25 cellular contexts compared by ENCODE assay signal in the genomic region with DNA sequence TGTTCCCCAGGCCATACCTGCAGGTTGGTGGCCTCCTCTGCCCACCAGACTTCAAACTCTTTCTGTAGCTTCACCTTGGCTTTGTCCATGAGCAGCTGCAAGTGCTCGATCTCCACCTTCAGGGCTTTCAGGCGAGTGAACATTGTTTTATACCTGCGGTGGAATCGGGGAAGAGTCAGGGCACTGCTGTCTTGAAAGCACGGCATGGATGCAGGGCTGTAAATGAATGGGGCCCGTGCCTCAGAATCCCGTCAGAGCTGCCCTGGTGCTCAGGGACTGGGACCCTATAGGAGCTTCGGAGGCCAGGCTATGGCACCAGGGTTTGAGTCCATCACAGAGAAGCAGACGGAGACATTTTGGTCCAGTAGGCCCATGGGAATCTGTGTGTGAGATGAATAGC. TPM values are rescaled to one million over a fixed set of nuclear protein-coding genes. Genes with fewer than 3 reads are reported as not detected.
DNase-seq lines count a peak whose midpoint lies in the region; ATAC-seq and TF ChIP-seq lines count a peak whose summit lies in the region.
"Had no signal": no experiment of that assay in that cellular context is flagged by ENCODE, and none has a peak within 500 bp of the region (broad histone marks: within the 10 kb centered on the region; RNA-seq: fewer than 3 reads in every experiment).

No MANE protein-coding gene starts in this region.

- H4K5ac ChIP-seq in IMR-90 (ENCODE audit: low read depth, low read length) = no peak overlapping the region

- H2BK15ac ChIP-seq in IMR-90 (ENCODE audit: low read depth, low read length) = no peak overlapping the region
- H2BK15ac ChIP-seq in neuronal stem cell (ENCODE audit: low read length) = no peak overlapping the region

- H3K36me3 ChIP-seq in IMR-90 (ENCODE audit: control insufficient read depth, insufficient read depth, low read length) (no peaks in the 10 kb centered on the region), neuronal stem cell (replicated peaks in 1 of 2; ENCODE audit: control insufficient read depth in 2 of 2, insufficient read depth in 2 of 2, low read length in 2 of 2) (no peaks in the 10 kb centered on the region), upper lobe of right lung (no peaks in the 10 kb centered on the region)
- H3K36me3 ChIP-seq: BE2C; BLaER1 treated with 17β-estradiol and CSF1 and Interleukin-3, amounts not matched to agents 10 nM and 100 nM had no signal

- no peak overlapping the region for H2BK12ac ChIP-seq in neuronal stem cell (ENCODE audit: low read length)

- H3K27me3 Mint-ChIP-seq in activated T-helper 17 cell treated with anti-CD3 and anti-CD28 coated beads, Interleukin-2, amount 50 U/mL, for 72 hours = peaks cover 10% of the 10 kb centered on the region

- H3K4me3 Mint-ChIP-seq in activated T-helper 17 cell treated with anti-CD3 and anti-CD28 coated beads, Interleukin-2, amount 50 U/mL, for 72 hours = no peak overlapping the region
- H3K4me3 Mint-ChIP-seq: CD14-positive monocyte; CD4-positive, alpha-beta T cell; CD8-positive, alpha-beta memory T cell had no signal

- no peak for TF ChIP-seq RAD21 in IMR-90 (IDR thresholded peaks at IDR 0.05; ENCODE audit: low read length)

- no peak for ATAC-seq in IMR-90 (ENCODE audit: low read depth)
- no peak for ATAC-seq in upper lobe of right lung
- no peak for ATAC-seq in activated T-helper 17 cell treated with anti-CD3 and anti-CD28 coated beads, Interleukin-2, amount 50 U/mL, for 72 hours (replicated peaks)
- ATAC-seq in HG03521 (IDR thresholded peaks at IDR 0.05; ENCODE audit: unreplicated experiment) = no peak
- ATAC-seq in HG02678 (IDR thresholded peaks at IDR 0.05; ENCODE audit: unreplicated experiment) = no peak
- ATAC-seq: A549, GM12878 had no signal

- no peaks in the 10 kb centered on the region for H3K9me1 ChIP-seq in IMR-90 (ENCODE audit: insufficient read depth, low read length)

- H3K14ac ChIP-seq in IMR-90 (replicated peaks; ENCODE audit: low read depth, low read length) (no peak overlapping the region), neuronal stem cell (ENCODE audit: low read length) (no peak overlapping the region)

- CTCF ChIA-PET in IMR-90 (lab: Yijun Ruan, JAX) = no interaction called here

- H3K9me3 ChIP-seq in IMR-90 (ENCODE audit: control insufficient read depth, insufficient read depth, low read length) (no peaks in the 10 kb centered on the region), neuronal stem cell (replicated peaks in 1 of 2; ENCODE audit: control insufficient read depth in 2 of 2, insufficient read depth in 1 of 2, low read depth in 1 of 2, low read length in 2 of 2) (no peaks in the 10 kb centered on the region), upper lobe of right lung (no peaks in the 10 kb centered on the region)
- H3K9me3 ChIP-seq: A549; BE2C; BLaER1 treated with 17β-estradiol and CSF1 and Interleukin-3, amounts not matched to agents 10 nM and 100 nM had no signal

- H3K27ac ChIP-seq in IMR-90 (ENCODE audit: insufficient read depth, low read length) (no peak overlapping the region), coronary artery (no peak overlapping the region), neuronal stem cell (replicated peaks; ENCODE audit: low read length) (no peak overlapping the region), upper lobe of right lung (no peak overlapping the region)
- H3K27ac ChIP-seq: A549; BLaER1 treated with 17β-estradiol and CSF1 and Interleukin-3, amounts not matched to agents 10 nM and 100 nM; GM23248 had no signal

- no peaks in the 10 kb centered on the region for H3K79me1 ChIP-seq in IMR-90 (ENCODE audit: low read depth in 1 of 2, low read length in 2 of 2)
- no peaks in the 10 kb centered on the region for H3K79me1 ChIP-seq in neuronal stem cell (ENCODE audit: low read depth, low read length)

- H3K4me3 ChIP-seq in IMR-90 (ENCODE audit: insufficient read depth, low read depth, low read length) (no peak overlapping the region), coronary artery (no peak overlapping the region), neuronal stem cell (ENCODE audit: low read length in 2 of 2) (no peak overlapping the region), upper lobe of right lung (no peak overlapping the region)
- H3K4me3 ChIP-seq: A549; BLaER1 treated with 17β-estradiol and CSF1 and Interleukin-3, amounts not matched to agents 10 nM and 100 nM; GM12878; GM23248 had no signal

- H2BK120ac ChIP-seq in IMR-90 (ENCODE audit: low read depth, low read length) (no peak overlapping the region), neuronal stem cell (ENCODE audit: low read depth, low read length) (no peak overlapping the region)

- H3K56ac ChIP-seq in IMR-90 (ENCODE audit: extremely low read depth, insufficient read depth, low read length) = no peak overlapping the region

- H3K23ac ChIP-seq in IMR-90 (ENCODE audit: low read depth, low read length) (no peak overlapping the region), neuronal stem cell (ENCODE audit: low read depth, low read length, poor library complexity) (no peak overlapping the region)

- BruUV-seq in IMR-90 (replicated peaks; lab: Mats Ljungman, UMichigan) = no TSS peak

- H4K8ac ChIP-seq in IMR-90 (ENCODE audit: low read depth in 2 of 2, low read length in 2 of 2) (no peak overlapping the region), neuronal stem cell (ENCODE audit: low read depth, low read length) (no peak overlapping the region)

- no peak overlapping the region for H3K4me2 ChIP-seq in IMR-90 (ENCODE audit: low read depth, low read length)
- H3K4me2 ChIP-seq in neuronal stem cell (ENCODE audit: insufficient read depth, low read length, poor library complexity, severe bottlenecking) = no peak overlapping the region
- H3K4me2 ChIP-seq: A549; BLaER1 treated with 17β-estradiol and CSF1 and Interleukin-3, amounts not matched to agents 10 nM and 100 nM had no signal

- in situ Hi-C loops in IMR-90 (cut with MboI; ENCODE audit: low sequenced_read_pairs) = loop anchor here (10.0 to 25.0 kb wide), 3 partner anchors 524 to 1677 kb away; partner anchors contain the start of genes TSPO2 and UNC5CL

- H3K27ac Mint-ChIP-seq in activated T-helper 17 cell treated with anti-CD3 and anti-CD28 coated beads, Interleukin-2, amount 50 U/mL, for 72 hours = no peak overlapping the region
- H3K27ac Mint-ChIP-seq: CD14-positive monocyte; CD4-positive, alpha-beta T cell; CD8-positive, alpha-beta memory T cell had no signal

- H3K27me3 ChIP-seq in IMR-90 (ENCODE audit: control insufficient read depth, insufficient read depth, low read length) (no peaks in the 10 kb centered on the region), neuronal stem cell (ENCODE audit: control insufficient read depth in 3 of 3, insufficient read depth in 3 of 3, low read depth in 1 of 3, low read length in 3 of 3) (no peaks in the 10 kb centered on the region), upper lobe of right lung (no peaks in the 10 kb centered on the region)
- H3K27me3 ChIP-seq: BE2C; BLaER1 treated with 17β-estradiol and CSF1 and Interleukin-3, amounts not matched to agents 10 nM and 100 nM had no signal

- TF ChIP-seq POLR2A in IMR-90 (IDR thresholded peaks at IDR 0.05; ENCODE audit: low read depth, low read length) = no peak

- H2AK9ac ChIP-seq in IMR-90 (replicated peaks; ENCODE audit: low read depth, low read length, poor library complexity) = peak overlapping the region; percentile 24

- dilution Hi-C loops in IMR-90 (cut with HindIII; ENCODE audit: low sequenced_read_pairs, unreplicated experiment) = no loop called here

- H2BK5ac ChIP-seq in IMR-90 (ENCODE audit: low read depth, low read length, poor library complexity, severe bottlenecking) (no peak overlapping the region), neuronal stem cell (ENCODE audit: low read length) (peak overlapping the region; percentile 35)

- H3K9me3 Mint-ChIP-seq in activated T-helper 17 cell treated with anti-CD3 and anti-CD28 coated beads, Interleukin-2, amount 50 U/mL, for 72 hours = no peaks in the 10 kb centered on the region
- H3K9me3 Mint-ChIP-seq: CD14-positive monocyte; CD4-positive, alpha-beta T cell; CD8-positive, alpha-beta memory T cell had no signal

- H3K4me1 ChIP-seq in IMR-90 (ENCODE audit: control insufficient read depth, insufficient read depth, low read length) (no peaks in the 10 kb centered on the region), neuronal stem cell (ENCODE audit: control insufficient read depth in 2 of 2, insufficient read depth in 1 of 2, low read depth in 1 of 2, low read length in 2 of 2) (peaks cover 0 to 6% of the 10 kb centered on the region in 2 donors), upper lobe of right lung (peaks cover 6% of the 10 kb centered on the region)
- H3K4me1 ChIP-seq: A549, BE2C had no signal

- H4K91ac ChIP-seq in IMR-90 (ENCODE audit: insufficient read depth, low read depth, low read length) = no peak overlapping the region
- no peak overlapping the region for H4K91ac ChIP-seq in neuronal stem cell (ENCODE audit: low read depth, low read length, poor library complexity)

- H3K4me1 Mint-ChIP-seq in activated T-helper 17 cell treated with anti-CD3 and anti-CD28 coated beads, Interleukin-2, amount 50 U/mL, for 72 hours = no peaks in the 10 kb centered on the region

- no peak overlapping the region for H3K4ac ChIP-seq in IMR-90 (ENCODE audit: low read depth, low read length)
- no peak overlapping the region for H3K4ac ChIP-seq in neuronal stem cell (ENCODE audit: low read length)

- H3K9ac ChIP-seq in IMR-90 (ENCODE audit: low read depth, low read length) (no peak overlapping the region), neuronal stem cell (ENCODE audit: low read depth, low read length, poor library complexity) (no peak overlapping the region)
- H3K9ac ChIP-seq: BLaER1 treated with 17β-estradiol and CSF1 and Interleukin-3, amounts not matched to agents 10 nM and 100 nM; GM23248 had no signal

- DNase-seq in IMR-90 (no peak), coronary artery (ENCODE audit: low spot score) (peak; percentile 57), neuronal stem cell (ENCODE audit: low spot score) (no peak), upper lobe of right lung (peak; percentile 36)
- DNase-seq: 8988T; ACHN; AML-193; BE2C; CD4-positive, alpha-beta T cell; CD8-positive, alpha-beta memory T cell; DMS 273 treated with DMSO at 0.1 percent for 48 hours; DMS79; EL; GDM1; GM23248; H7; HCEC 1CT had no signal

- intact Hi-C loops in IMR-90 (cut with micrococcal nuclease) (no loop called here), upper lobe of right lung (cut with DNase I) (no loop called here)

- POLR2A ChIA-PET in IMR-90 (lab: Charles Lee; ENCODE audit: unreplicated experiment) = no interaction called here

- no peaks in the 10 kb centered on the region for H4K20me1 ChIP-seq in IMR-90 (ENCODE audit: insufficient read depth, low read length)
- H4K20me1 ChIP-seq: BLaER1 treated with 17β-estradiol and CSF1 and Interleukin-3, amounts not matched to agents 10 nM and 100 nM had no signal

- no peak overlapping the region for H3K18ac ChIP-seq in IMR-90 (ENCODE audit: low read depth, low read length)
- no peak overlapping the region for H3K18ac ChIP-seq in neuronal stem cell (ENCODE audit: low read length)

- WGBS in IMR-90 (ENCODE audit: extremely low coverage in 2 of 2, insufficient read length in 1 of 2), 2 experiments = 100% methylated on average over 1 of the region's 9 CpGs; no CpG with 5 or more reads in 1 of the 2 experiments
- no CpG with 5 or more reads among the region's 9 CpGs for WGBS in neuronal stem cell (ENCODE audit: extremely low coverage in 2 of 2, insufficient read length in 2 of 2, insufficient replicate concordance in 1 of 2), 2 donors

- no peak overlapping the region for H2BK20ac ChIP-seq in IMR-90 (ENCODE audit: low read depth, low read length)

- H2AFZ ChIP-seq in IMR-90 (replicated peaks; ENCODE audit: low read length, poor library complexity) (no peak overlapping the region), neuronal stem cell (ENCODE audit: low read length) (no peak overlapping the region)
- H2AFZ ChIP-seq: GM23248 had no signal

- TF ChIP-seq CTCF in IMR-90 (conservative IDR thresholded peaks at IDR 0.05; ENCODE audit: low read depth, low read length) = no peak
- TF ChIP-seq CTCF in coronary artery (IDR thresholded peaks at IDR 0.05) = no peak
- TF ChIP-seq CTCF in upper lobe of right lung (IDR thresholded peaks at IDR 0.05) = no peak

- H3K36me3 Mint-ChIP-seq in activated T-helper 17 cell treated with anti-CD3 and anti-CD28 coated beads, Interleukin-2, amount 50 U/mL, for 72 hours (ENCODE audit: low read depth) = no peaks in the 10 kb centered on the region
- H3K36me3 Mint-ChIP-seq: CD14-positive monocyte; CD8-positive, alpha-beta memory T cell had no signal

- no peak overlapping the region for H2AK5ac ChIP-seq in IMR-90 (ENCODE audit: low read depth, low read length)
- no peak overlapping the region for H2AK5ac ChIP-seq in neuronal stem cell (ENCODE audit: low read depth, low read length)

RNA-seq across cellular contexts. Expression of gene KCNK16, which starts 37.9 kb away (rescaled TPM):
- not detected in 2 replicates for total RNA-seq in IMR-90 (2012; rRNA removed)
- polyA plus RNA-seq in IMR-90 (2012; rRNA removed) = not detected in 2 replicates
- polyA plus RNA-seq in IMR-90 (2012; cell fraction: cytosol; rRNA removed) = not detected in 2 replicates
- polyA plus RNA-seq in IMR-90 (2012; cell fraction: nucleus; rRNA removed; ENCODE audit: low replicate concordance) = not detected in 2 replicates
- polyA plus RNA-seq in neuronal stem cell (2013, experiment 1 of 2) = not detected
- not detected for polyA plus RNA-seq in neuronal stem cell (2013, experiment 2 of 2)
- not detected for total RNA-seq in upper lobe of right lung
- total RNA-seq in activated T-helper 17 cell treated with anti-CD3 and anti-CD28 coated beads, Interleukin-2, amount 50 U/mL, for 72 hours = not detected
- total RNA-seq: CD4-positive, alpha-beta T cell; CD8-positive, alpha-beta memory T cell; GM12878; GM23248; H1; H7 had no signal
- polyA plus RNA-seq: A549; CD14-positive monocyte; CD8-positive, alpha-beta memory T cell; GM12878; GM23248; H1 had no signal

RNA-seq across cellular contexts. Expression of gene KCNK17, which starts 46.2 kb away (rescaled TPM):
- total RNA-seq in IMR-90 (2012; rRNA removed) = not detected in 2 replicates
- not detected in 2 replicates for polyA plus RNA-seq in IMR-90 (2012; rRNA removed)
- polyA plus RNA-seq in IMR-90 (2012; cell fraction: cytosol; rRNA removed) = not detected in 2 replicates
- not detected in 2 replicates for polyA plus RNA-seq in IMR-90 (2012; cell fraction: nucleus; rRNA removed; ENCODE audit: low replicate concordance)
- polyA plus RNA-seq in neuronal stem cell (2013, experiment 1 of 2) = 0.33 TPM
- 0.22 TPM for polyA plus RNA-seq in neuronal stem cell (2013, experiment 2 of 2)
- total RNA-seq in upper lobe of right lung = 3.7 TPM
- total RNA-seq in activated T-helper 17 cell treated with anti-CD3 and anti-CD28 coated beads, Interleukin-2, amount 50 U/mL, for 72 hours = not detected
- total RNA-seq: CD4-positive, alpha-beta T cell; CD8-positive, alpha-beta memory T cell; GM12878; GM23248 had no signal
- polyA plus RNA-seq: A549; CD14-positive monocyte; CD8-positive, alpha-beta memory T cell; GM12878; GM23248 had no signal

Comparison
In these comparisons a context has a peak if more than half of its experiments do, and no peak if none do; other contexts are left out.
1. DNase-seq: peak in coronary artery (single experiment) and upper lobe of right lung (single experiment); none in IMR-90 (single experiment) and neuronal stem cell (single experiment).